ENCODE assay signal across 8 cellular contexts in genomic region chr10:62818426-62819011, GRCh38. TPM values are rescaled to one million over a fixed set of nuclear protein-coding genes. Genes with fewer than 3 reads are reported as not detected.
A peak's percentile ranks its signal among the peaks of the same experiment; 100 is the strongest.
DNase-seq lines count a peak whose midpoint lies in the region; ATAC-seq, FAIRE-seq and TF ChIP-seq lines count a peak whose summit lies in the region.

No MANE protein-coding gene starts in this region.

- no peaks in the 10 kb centered on the region for H3K36me3 ChIP-seq in PC-9 (ENCODE audit: low read depth)
- H3K36me3 ChIP-seq in GM12878 (ENCODE audit: control insufficient read depth in 2 of 2, insufficient read depth in 2 of 2, low read length in 1 of 2), result no peaks in the 10 kb centered on the region
- no peaks in the 10 kb centered on the region for H3K36me3 ChIP-seq in HepG2 (replicated peaks in 1 of 2; ENCODE audit: control insufficient read depth in 1 of 2, insufficient read depth in 2 of 2, low read length in 2 of 2)

- H3K79me2 ChIP-seq in PC-9 (ENCODE audit: low read depth) (no peaks in the 10 kb centered on the region), GM12878 (ENCODE audit: control insufficient read depth, insufficient read depth, low read length) (peaks cover 19% of the 10 kb centered on the region), HepG2 (ENCODE audit: insufficient read depth, low read length) (no peaks in the 10 kb centered on the region)

- ATAC-seq in GM12878 (no peak), HepG2 (no peak), GM19467 (IDR thresholded peaks at IDR 0.05; ENCODE audit: unreplicated experiment) (no peak), GM18519 (IDR thresholded peaks at IDR 0.05; ENCODE audit: low FRiP score, unreplicated experiment) (no peak)

- intact Hi-C loops in PC-9 (cut with micrococcal nuclease; ENCODE audit: unreplicated experiment) (loop anchor here (5.0 to 10.0 kb wide), 3 partner anchors 224 to 551 kb away; partner anchors contain the start of gene RTKN2), GM12878 (cut with micrococcal nuclease; ENCODE audit: unreplicated experiment) (loop anchor here (1.0 to 5.0 kb wide), 5 partner anchors 137 to 381 kb away; no protein-coding TSS in a partner anchor), HepG2 (cut with micrococcal nuclease; ENCODE audit: unreplicated experiment) (loop anchor here (1.0 kb wide), 3 partner anchors 208 to 340 kb away; no protein-coding TSS in a partner anchor)

- BruUV-seq in PC-9 (replicated peaks; lab: Mats Ljungman, UMichigan), result no TSS peak
- no TSS peak for BruUV-seq in GM12878 (replicated peaks; lab: Mats Ljungman, UMichigan)
- no TSS peak for BruUV-seq in HepG2 (replicated peaks; lab: Mats Ljungman, UMichigan)

- H3K27me3 ChIP-seq in PC-9 (ENCODE audit: insufficient read depth, low read depth), result no peaks in the 10 kb centered on the region
- H3K27me3 ChIP-seq in GM12878 (replicated peaks in 1 of 2; ENCODE audit: control insufficient read depth in 2 of 2, insufficient read depth in 2 of 2, low read length in 1 of 2), result peaks cover 1 to 8% of the 10 kb centered on the region in 2 experiments; a peak in 3 of 4 replicates
- H3K27me3 ChIP-seq in HepG2 (ENCODE audit: control insufficient read depth in 1 of 2, insufficient read depth in 2 of 2, low read length in 2 of 2), result peaks cover 7 to 23% of the 10 kb centered on the region in 2 experiments; a peak in 4 of 5 replicates

- peaks cover 5% of the 10 kb centered on the region; the same call in 1 of the 2 replicates for H3F3A ChIP-seq in PC-9 (ENCODE audit: insufficient read depth, low read depth)

- no peak for TF ChIP-seq CTCF in PC-9 (conservative IDR thresholded peaks at IDR 0.05)
- peak in 1 of 3 experiments; percentile 47; a peak in 2 of 6 replicates for TF ChIP-seq CTCF in GM12878 (IDR thresholded peaks at IDR 0.05 in 2 of 3, conservative IDR thresholded peaks at IDR 0.05 in 1 of 3; ENCODE audit: control insufficient read depth in 2 of 3, extremely low read depth in 1 of 3, insufficient read depth in 1 of 3, low read depth in 3 of 3, low read length in 3 of 3)
- no peak for TF ChIP-seq CTCF in HepG2 (CRISPR knock-in tag; IDR thresholded peaks at IDR 0.05)

- no peaks in the 10 kb centered on the region for H3K9me2 ChIP-seq in PC-9 (ENCODE audit: insufficient read depth)

- H2AFZ ChIP-seq in PC-9, result peak overlapping the region; percentile 97
- H2AFZ ChIP-seq in GM12878 (ENCODE audit: control insufficient read depth, low read depth, low read length), result peak overlapping the region; percentile 37
- no peak overlapping the region for H2AFZ ChIP-seq in HepG2 (ENCODE audit: low read length)

- peak; percentile 35; the same call in 1 of the 2 replicates for TF ChIP-seq RAD21 in GM12878 (IDR thresholded peaks at IDR 0.05; ENCODE audit: insufficient read depth, low read depth, low read length)
- no peak for TF ChIP-seq RAD21 in HepG2 (CRISPR knock-in tag; IDR thresholded peaks at IDR 0.05)

- FAIRE-seq in GM12878 (lab: Jason Lieb, UNC), result no peak
- no peak for FAIRE-seq in HepG2 (lab: Jason Lieb, UNC)

- POLR2A ChIA-PET in PC-9 (lab: Charles Lee; ENCODE audit: unreplicated experiment) (interaction anchor here (0.6 kb wide), 1 partner anchor 552 kb away, joined by 7 read pairs; no protein-coding TSS in a partner anchor), GM12878 (lab: Charles Lee) (interaction anchor here (0.6 to 6.5 kb wide), 7 partner anchors 13 to 266 kb away, joined by 3 to 46 read pairs (median 4); partner anchors contain the start of gene ADO), HepG2 (lab: Yijun Ruan, JAX) (interaction anchor here (0.8 kb wide), 1 partner anchor 14 kb away, joined by 5 read pairs; the partner anchor contains the start of gene ADO)

- peak overlapping the region; percentile 97 for H3K4me2 ChIP-seq in PC-9
- H3K4me2 ChIP-seq in GM12878 (ENCODE audit: control insufficient read depth, insufficient read depth), result peak overlapping the region; percentile 100
- H3K4me2 ChIP-seq in HepG2 (ENCODE audit: low read depth, low read length), result peak overlapping the region; percentile 91

- WGBS in GM12878 (ENCODE audit: insufficient coverage, insufficient replicate concordance, low lambda C conversion rate, missing lambda C conversion rate), result 10% methylated on average over 43 of the region's 65 CpGs
- 72% methylated on average over 35 of the region's 65 CpGs for WGBS in HepG2 (ENCODE audit: low lambda C conversion rate)

- H3K27ac ChIP-seq in PC-9 (no peak overlapping the region), GM12878 (ENCODE audit: control insufficient read depth, insufficient read depth) (no peak overlapping the region), HepG2 (ENCODE audit: extremely low read length, insufficient read depth, low read length) (no peak overlapping the region)

- TF ChIP-seq POLR2A in GM12878 (IDR thresholded peaks at IDR 0.05; ENCODE audit: low read depth, low read length) (no peak), HepG2 (IDR thresholded peaks at IDR 0.05; ENCODE audit: insufficient read depth in 1 of 2, low read depth in 2 of 2, low read length in 2 of 2) (no peak)

- SMC1A ChIA-PET in GM12878 (lab: Charles Lee; ENCODE audit: uncharacterized antibody, unreplicated experiment), result interaction anchor here (0.7 to 7.9 kb wide), 28 partner anchors 9 to 339 kb away, joined by 3 to 131 read pairs (median 6); partner anchors contain the start of gene ADO

- TF ChIP-seq EP300 in GM12878 (IDR thresholded peaks at IDR 0.05; ENCODE audit: borderline replicate concordance in 1 of 2, control insufficient read depth in 1 of 2, low read depth in 2 of 2, low read length in 2 of 2), result no peak
- no peak for TF ChIP-seq EP300 in HepG2 (IDR thresholded peaks at IDR 0.05; ENCODE audit: low read depth in 2 of 2, low read length in 2 of 2)
- no peak for TF ChIP-seq EP300 in HepG2 (CRISPR knock-in tag; IDR thresholded peaks at IDR 0.05; ENCODE audit: borderline replicate concordance)

- H3K4me1 ChIP-seq in PC-9 (replicated peaks; ENCODE audit: insufficient read depth), result peaks cover 4% of the 10 kb centered on the region; the same call in 1 of the 2 replicates
- peaks cover 15% of the 10 kb centered on the region for H3K4me1 ChIP-seq in GM12878 (ENCODE audit: control insufficient read depth, insufficient read depth, low read length)
- peaks cover 23% of the 10 kb centered on the region for H3K4me1 ChIP-seq in HepG2 (ENCODE audit: insufficient read depth, low read length)

- RAD21 ChIA-PET in GM12878 (lab: Charles Lee; ENCODE audit: unreplicated experiment), result interaction anchor here (0.7 to 6.5 kb wide), 49 partner anchors 12 to 902 kb away, joined by 3 to 132 read pairs (median 5); partner anchors contain the start of gene ADO

- no peaks in the 10 kb centered on the region for H4K20me1 ChIP-seq in PC-9 (ENCODE audit: insufficient read depth)
- H4K20me1 ChIP-seq in GM12878 (ENCODE audit: control insufficient read depth, insufficient read depth), result no peaks in the 10 kb centered on the region
- H4K20me1 ChIP-seq in HepG2 (ENCODE audit: insufficient read depth, low read length), result no peaks in the 10 kb centered on the region

- DNase-seq in Daoy (ENCODE audit: low read depth), result peak; percentile 41
- no peak for DNase-seq in PC-9
- no peak for DNase-seq in GM12878 (ENCODE audit: low read depth, low spot score)
- DNase-seq in HepG2 (ENCODE audit: low spot score), result no peak
- peak; percentile 56 to 66 (median 60) for DNase-seq in stimulated activated CD4-positive, alpha-beta T cell treated with anti-CD3 and anti-CD28 coated beads, TNF-alpha, amount 100 ng/mL, for 4 hours (ENCODE audit: low read depth in 3 of 3)
- DNase-seq in ACHN, result no peak

- no peak overlapping the region; the same call in 1 of the 2 replicates for H3K9ac ChIP-seq in GM12878 (ENCODE audit: control insufficient read depth, insufficient read depth, low read length)
- H3K9ac ChIP-seq in HepG2 (ENCODE audit: insufficient read depth, low read depth, low read length), result no peak overlapping the region

- no peaks in the 10 kb centered on the region for H3K9me3 ChIP-seq in PC-9 (ENCODE audit: insufficient read depth, low read depth)
- no peaks in the 10 kb centered on the region; the same call in 2 of the 3 replicates for H3K9me3 ChIP-seq in GM12878 (replicated peaks; ENCODE audit: control insufficient read depth, insufficient read depth, low read length)
- no peaks in the 10 kb centered on the region for H3K9me3 ChIP-seq in HepG2 (ENCODE audit: low read length)

- in situ Hi-C loops in GM12878 (cut with MboI) (no loop called here), HepG2 (cut with HindIII; ENCODE audit: extremely low pct_ligation_motif_present, low pct_unique_long_range_greater_than_20kb) (loop anchor here (5.0 to 25.0 kb wide), 2 partner anchors 206 to 556 kb away; partner anchors contain the start of gene RTKN2), ACHN (cut with HindIII; ENCODE audit: low pct_ligation_motif_present, low pct_unique_long_range_greater_than_20kb, low sequenced_read_pairs) (loop anchor here (25.0 kb wide), 1 partner anchor 206 kb away; no protein-coding TSS in a partner anchor)

- peak overlapping the region; percentile 94 for H3K4me3 ChIP-seq in PC-9
- peak overlapping the region; percentile 72; the same call in 1 of the 2 replicates for H3K4me3 ChIP-seq in GM12878
- H3K4me3 ChIP-seq in HepG2 (replicated peaks in 1 of 3; ENCODE audit: insufficient read depth in 1 of 3, low read depth in 2 of 3, low read length in 3 of 3), result peak overlapping the region in 1 of 3 experiments; percentile 75; a peak in 1 of 6 replicates

- CTCF ChIA-PET in PC-9 (lab: Charles Lee), result interaction anchor here (0.6 to 0.7 kb wide), 3 partner anchors 12 to 445 kb away, joined by 3 to 5 read pairs (median 5); no protein-coding TSS in a partner anchor
- CTCF ChIA-PET in GM12878 (lab: Yijun Ruan, JAX), result interaction anchor here (0.7 to 7.5 kb wide), 38 partner anchors 12 to 902 kb away, joined by 3 to 123 read pairs (median 5); no protein-coding TSS in a partner anchor
- CTCF ChIA-PET in HepG2 (lab: Yijun Ruan, JAX; ENCODE audit: low intra/inter-chr PET ratio, low total read pairs), result interaction anchor here (1.6 to 2.0 kb wide), 2 partner anchors 208 to 225 kb away, joined by 8 to 11 read pairs; no protein-coding TSS in a partner anchor

RNA-seq across cellular contexts. Expression of gene EGR2, which starts 2.4 kb away (rescaled TPM):
- 1.4 and 3.1 TPM in 2 replicates for total RNA-seq in Daoy (2014; rRNA removed; shearing (Covaris generic))
- total RNA-seq in PC-9 (2021), result 0.24 and 0.53 TPM in 2 replicates
- total RNA-seq in GM12878 (2013; cell fraction: nucleolus; rRNA removed), result 31.7 and 33.2 TPM in 2 replicates
- total RNA-seq in GM12878 (2014; rRNA removed), result 18.7 and 19.1 TPM in 2 replicates
- total RNA-seq in GM12878 (2014; rRNA removed; fragmentation: Illumina TruSeq; extraction: Trizol), result 13.0 and 14.1 TPM in 2 replicates
- total RNA-seq in GM12878 (2021), result 24.8 and 28.2 TPM in 2 replicates
- polyA plus RNA-seq in GM12878 (2011; ENCODE audit: low read depth), result 12.2 TPM
- 40.7 and 56.5 TPM in 2 replicates for polyA plus RNA-seq in GM12878 (2011; rRNA removed)
- 37.2 and 51.3 TPM in 2 replicates for polyA plus RNA-seq in GM12878 (2011; cell fraction: cytosol; rRNA removed)
- 116 and 124 TPM in 2 replicates for polyA plus RNA-seq in GM12878 (2011; cell fraction: nucleus; rRNA removed)
- 17.3 and 34.3 TPM in 2 replicates for polyA plus RNA-seq in GM12878 (2012)
- 20.0 and 21.9 TPM in 2 replicates for polyA plus RNA-seq in GM12878 (2014; fragmentation: Illumina TruSeq; extraction: Trizol)
- polyA plus RNA-seq in GM12878 (2014; fragmentation: Nextera tagmentation; extraction: Ambion mirVana), result 10 to 100 TPM in 1 of 2 experiments, 1 to 10 TPM in 1; 8.3 to 14.0 TPM
- 18.2 and 20.1 TPM in 2 replicates for polyA plus RNA-seq in GM12878 (2014; rRNA removed)
- polyA plus RNA-seq in GM12878 (2016; fragmentation: Nextera tagmentation; extraction: Ambion mirVana), result 10 to 100 TPM in 1 of 2 experiments, 1 to 10 TPM in 1; 8.9 to 10.8 TPM
- 43.7 and 55.2 TPM in 2 replicates for polyA minus RNA-seq in GM12878 (2011; rRNA and poly(A)+ RNA removed)
- 22.2 and 26.2 TPM in 2 replicates for polyA minus RNA-seq in GM12878 (2011; cell fraction: cytosol; rRNA and poly(A)+ RNA removed)
- polyA minus RNA-seq in GM12878 (2011; cell fraction: nucleus; rRNA and poly(A)+ RNA removed), result 71.8 and 81.0 TPM in 2 replicates
- 0.11 TPM in 1 of 2 replicates, not detected in the other for total RNA-seq in HepG2 (2016; rRNA removed; fragmentation: Illumina TruSeq; extraction: Trizol)
- not detected in 2 replicates for total RNA-seq in HepG2 (2016; cell fraction: cytosol; rRNA removed; fragmentation: Illumina TruSeq; extraction: Trizol; ENCODE audit: low read depth)
- 0.06 TPM in 1 of 2 replicates, not detected in the other for total RNA-seq in HepG2 (2016; cell fraction: insoluble cytoplasmic fraction; rRNA removed; fragmentation: Illumina TruSeq; extraction: Trizol)
- 0.12 TPM in 1 of 2 replicates, not detected in the other for total RNA-seq in HepG2 (2016; cell fraction: membrane; rRNA removed; fragmentation: Illumina TruSeq; extraction: Trizol)
- not detected in 2 replicates for total RNA-seq in HepG2 (2016; cell fraction: nucleus; rRNA removed; fragmentation: Illumina TruSeq; extraction: Trizol)
- polyA plus RNA-seq in HepG2 (2011; rRNA removed), result 0.14 and 0.15 TPM in 2 replicates
- 0.05 TPM in 2 replicates for polyA plus RNA-seq in HepG2 (2011; cell fraction: cytosol; rRNA removed)
- polyA plus RNA-seq in HepG2 (2011; cell fraction: nucleus; rRNA removed), result 0.10 and 0.26 TPM in 2 replicates
- 0.09 and 0.36 TPM in 2 replicates for polyA plus RNA-seq in HepG2 (2012)
- polyA plus RNA-seq in HepG2 (2016; cell fraction: cytosol; fragmentation: Illumina TruSeq; extraction: Trizol; ENCODE audit: low read depth), result not detected in 2 replicates
- polyA plus RNA-seq in HepG2 (2016; cell fraction: insoluble cytoplasmic fraction; fragmentation: Illumina TruSeq; extraction: Trizol; ENCODE audit: low read depth), result 0.08 TPM in 1 of 2 replicates, not detected in the other
- 0.16 TPM in 1 of 2 replicates, not detected in the other for polyA plus RNA-seq in HepG2 (2016; cell fraction: membrane; fragmentation: Illumina TruSeq; extraction: Trizol; ENCODE audit: low read depth)
- 0.36 TPM in 1 of 2 replicates, not detected in the other for polyA plus RNA-seq in HepG2 (2016; cell fraction: nucleus; fragmentation: Illumina TruSeq; extraction: Trizol; ENCODE audit: insufficient read depth, low read depth)
- 0.06 and 0.09 TPM in 2 replicates for polyA minus RNA-seq in HepG2 (2011; rRNA and poly(A)+ RNA removed; ENCODE audit: low replicate concordance)
- not detected in 2 replicates for polyA minus RNA-seq in HepG2 (2011; cell fraction: cytosol; rRNA and poly(A)+ RNA removed)
- polyA minus RNA-seq in HepG2 (2011; cell fraction: nucleus; rRNA and poly(A)+ RNA removed), result 0.13 and 0.37 TPM in 2 replicates

RNA-seq across cellular contexts. Expression of gene ADO, which starts 14.0 kb away (rescaled TPM):
- 25.4 and 27.4 TPM in 2 replicates for total RNA-seq in Daoy (2014; rRNA removed; shearing (Covaris generic))
- total RNA-seq in PC-9 (2021) (13.6 and 13.7 TPM in 2 replicates), GM12878 (2014; rRNA removed) (31.4 and 33.0 TPM in 2 replicates), GM12878 (2014; rRNA removed; fragmentation: Illumina TruSeq; extraction: Trizol) (17.4 and 17.5 TPM in 2 replicates), GM12878 (2021) (24.8 and 26.7 TPM in 2 replicates), HepG2 (2016; rRNA removed; fragmentation: Illumina TruSeq; extraction: Trizol) (15.9 and 16.5 TPM in 2 replicates)
- total RNA-seq in GM12878 (2013; cell fraction: nucleolus; rRNA removed), result 35.5 and 35.8 TPM in 2 replicates
- polyA plus RNA-seq in GM12878 (2011; ENCODE audit: low read depth), result 5.2 TPM
- polyA plus RNA-seq in GM12878 (2011; rRNA removed) (44.6 and 64.0 TPM in 2 replicates), GM12878 (2014; fragmentation: Illumina TruSeq; extraction: Trizol) (20.9 and 22.8 TPM in 2 replicates), GM12878 (2014; fragmentation: Nextera tagmentation; extraction: Ambion mirVana) (1 to 10 TPM; 4.3 to 8.5 TPM), GM12878 (2014; rRNA removed) (19.5 and 20.0 TPM in 2 replicates), GM12878 (2016; fragmentation: Nextera tagmentation; extraction: Ambion mirVana) (1 to 10 TPM; 4.3 to 4.4 TPM), HepG2 (2011; rRNA removed) (8.9 and 9.6 TPM in 2 replicates)
- polyA plus RNA-seq in GM12878 (2011; cell fraction: cytosol; rRNA removed), result 21.9 and 23.4 TPM in 2 replicates
- 30.1 and 30.3 TPM in 2 replicates for polyA plus RNA-seq in GM12878 (2011; cell fraction: nucleus; rRNA removed)
- 12.1 and 16.7 TPM in 2 replicates for polyA plus RNA-seq in GM12878 (2012)
- 30.6 and 31.3 TPM in 2 replicates for polyA minus RNA-seq in GM12878 (2011; rRNA and poly(A)+ RNA removed)
- 20.1 and 22.1 TPM in 2 replicates for polyA minus RNA-seq in GM12878 (2011; cell fraction: cytosol; rRNA and poly(A)+ RNA removed)
- polyA minus RNA-seq in GM12878 (2011; cell fraction: nucleus; rRNA and poly(A)+ RNA removed), result 27.2 and 37.9 TPM in 2 replicates
- total RNA-seq in HepG2 (2016; cell fraction: cytosol; rRNA removed; fragmentation: Illumina TruSeq; extraction: Trizol; ENCODE audit: low read depth), result 5.1 and 6.2 TPM in 2 replicates
- 16.7 and 17.9 TPM in 2 replicates for total RNA-seq in HepG2 (2016; cell fraction: insoluble cytoplasmic fraction; rRNA removed; fragmentation: Illumina TruSeq; extraction: Trizol)
- 20.0 and 20.8 TPM in 2 replicates for total RNA-seq in HepG2 (2016; cell fraction: membrane; rRNA removed; fragmentation: Illumina TruSeq; extraction: Trizol)
- total RNA-seq in HepG2 (2016; cell fraction: nucleus; rRNA removed; fragmentation: Illumina TruSeq; extraction: Trizol), result 11.5 and 12.2 TPM in 2 replicates
- 5.6 and 7.3 TPM in 2 replicates for polyA plus RNA-seq in HepG2 (2011; cell fraction: cytosol; rRNA removed)
- 5.6 and 6.3 TPM in 2 replicates for polyA plus RNA-seq in HepG2 (2011; cell fraction: nucleus; rRNA removed)
- 9.8 and 12.1 TPM in 2 replicates for polyA plus RNA-seq in HepG2 (2012)
- polyA plus RNA-seq in HepG2 (2016; cell fraction: cytosol; fragmentation: Illumina TruSeq; extraction: Trizol; ENCODE audit: low read depth), result 4.9 and 5.0 TPM in 2 replicates
- 19.5 and 19.7 TPM in 2 replicates for polyA plus RNA-seq in HepG2 (2016; cell fraction: insoluble cytoplasmic fraction; fragmentation: Illumina TruSeq; extraction: Trizol; ENCODE audit: low read depth)
- polyA plus RNA-seq in HepG2 (2016; cell fraction: membrane; fragmentation: Illumina TruSeq; extraction: Trizol; ENCODE audit: low read depth), result 13.3 and 13.8 TPM in 2 replicates
- 12.1 and 12.7 TPM in 2 replicates for polyA plus RNA-seq in HepG2 (2016; cell fraction: nucleus; fragmentation: Illumina TruSeq; extraction: Trizol; ENCODE audit: insufficient read depth, low read depth)
- polyA minus RNA-seq in HepG2 (2011; rRNA and poly(A)+ RNA removed; ENCODE audit: low replicate concordance), result 11.6 and 16.6 TPM in 2 replicates
- polyA minus RNA-seq in HepG2 (2011; cell fraction: cytosol; rRNA and poly(A)+ RNA removed), result 11.3 and 13.7 TPM in 2 replicates
- polyA minus RNA-seq in HepG2 (2011; cell fraction: nucleus; rRNA and poly(A)+ RNA removed), result 15.8 and 17.0 TPM in 2 replicates

Comparison
In these comparisons a context has a peak if more than half of its experiments do, and no peak if none do; other contexts are left out.
1. DNase-seq: peak in Daoy (single experiment) and stimulated activated CD4-positive, alpha-beta T cell treated with anti-CD3 and anti-CD28 coated beads, TNF-alpha, amount 100 ng/mL, for 4 hours (3 of 3); none in PC-9 (0 of 2), GM12878 (single experiment), HepG2 (single experiment) and ACHN (single experiment).
2. Peak in every context shown above with its lines, with median percentiles within 50 percentile points of each other: H3K4me2 ChIP-seq.